Comparison of ENCODE assay signal across 18 cellular contexts in the genomic region with DNA sequence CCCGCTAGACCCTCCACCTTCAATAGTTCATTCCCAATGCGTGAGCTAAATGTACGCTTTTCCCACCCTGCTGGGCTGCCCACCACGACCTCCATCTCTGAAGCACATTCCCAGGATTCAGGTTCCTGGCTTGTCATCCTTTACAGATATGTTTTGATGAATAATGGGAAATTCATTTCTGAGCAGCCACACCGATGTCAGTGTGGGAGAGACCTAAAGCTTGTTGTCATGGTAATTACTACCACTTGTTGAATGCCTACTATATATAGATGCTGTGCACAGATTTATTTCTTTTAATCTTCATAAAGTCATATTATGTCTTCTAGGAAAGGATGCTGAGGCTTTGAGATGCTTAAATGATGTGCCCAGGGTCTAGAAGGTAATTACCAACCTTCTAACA. TPM values are rescaled to one million over a fixed set of nuclear protein-coding genes. Genes with fewer than 3 reads are reported as not detected.
A peak's percentile ranks its signal among the peaks of the same experiment; 100 is the strongest.
DNase-seq lines count a peak whose midpoint lies in the region; ATAC-seq and TF ChIP-seq lines count a peak whose summit lies in the region.
"Had no signal": no experiment of that assay in that cellular context is flagged by ENCODE, and none has a peak within 500 bp of the region (broad histone marks: within the 10 kb centered on the region; RNA-seq: fewer than 3 reads in every experiment).

No MANE protein-coding gene starts in this region.

- H3K9me3 ChIP-seq in DOHH2 (ENCODE audit: control insufficient read depth, insufficient read depth, low read length), result no peaks in the 10 kb centered on the region
- H3K9me3 ChIP-seq: ascending aorta, heart left ventricle had no signal

- peaks cover 69% of the 10 kb centered on the region for H3K4me1 Mint-ChIP-seq in T-helper 2 cell treated with Interferon-gamma antibody and Interleukin-4, amounts not matched to agents 5 μg/mL and 100 μg/mL, for 36 hours (ENCODE audit: low read depth)
- peaks cover 98% of the 10 kb centered on the region for H3K4me1 Mint-ChIP-seq in activated naive CD8-positive, alpha-beta T cell (ENCODE audit: low read depth)
- H3K4me1 Mint-ChIP-seq in natural killer cell treated with Interleukin-12 subunit alpha and Interleukin-12 subunit beta and Interleukin-15 and Interleukin-18, amount 100 ng/mL, for 72 hours (ENCODE audit: low read depth in 2 of 2), result peaks cover 61 to 80% of the 10 kb centered on the region in 2 donors

- ATAC-seq in natural killer cell treated with Interleukin-12 subunit alpha and Interleukin-12 subunit beta and Interleukin-15 and Interleukin-18, amount 100 ng/mL, for 72 hours, result peak; percentile 3 to 21
- ATAC-seq in HG03280 (IDR thresholded peaks at IDR 0.05; ENCODE audit: unreplicated experiment) (no peak), HG03571 (IDR thresholded peaks at IDR 0.05; ENCODE audit: unreplicated experiment) (no peak)
- ATAC-seq: HCT116 had no signal

- H3K27me3 ChIP-seq in DOHH2 (ENCODE audit: control insufficient read depth, low read length), result no peaks in the 10 kb centered on the region
- H3K27me3 ChIP-seq: ascending aorta, heart left ventricle had no signal

- H3K27me3 Mint-ChIP-seq in T-helper 2 cell treated with Interferon-gamma antibody and Interleukin-4, amounts not matched to agents 5 μg/mL and 100 μg/mL, for 36 hours (ENCODE audit: low read depth), result no peaks in the 10 kb centered on the region
- no peaks in the 10 kb centered on the region for H3K27me3 Mint-ChIP-seq in activated naive CD8-positive, alpha-beta T cell
- H3K27me3 Mint-ChIP-seq in natural killer cell treated with Interleukin-12 subunit alpha and Interleukin-12 subunit beta and Interleukin-15 and Interleukin-18, amount 100 ng/mL, for 72 hours, result no peaks in the 10 kb centered on the region

- H3K27ac ChIP-seq in DOHH2 (ENCODE audit: low read depth, low read length), result no peak overlapping the region
- H3K27ac ChIP-seq: ascending aorta had no signal

- H3K4me3 ChIP-seq in DOHH2 (ENCODE audit: low read length), result no peak overlapping the region
- H3K4me3 ChIP-seq: ascending aorta, heart left ventricle had no signal

- no peaks in the 10 kb centered on the region for H3K9me3 Mint-ChIP-seq in T-helper 2 cell treated with Interferon-gamma antibody and Interleukin-4, amounts not matched to agents 5 μg/mL and 100 μg/mL, for 36 hours
- H3K9me3 Mint-ChIP-seq in activated naive CD8-positive, alpha-beta T cell (ENCODE audit: low read depth), result no peaks in the 10 kb centered on the region
- no peaks in the 10 kb centered on the region for H3K9me3 Mint-ChIP-seq in natural killer cell treated with Interleukin-12 subunit alpha and Interleukin-12 subunit beta and Interleukin-15 and Interleukin-18, amount 100 ng/mL, for 72 hours

- H3K36me3 Mint-ChIP-seq in T-helper 2 cell treated with Interferon-gamma antibody and Interleukin-4, amounts not matched to agents 5 μg/mL and 100 μg/mL, for 36 hours (ENCODE audit: low read depth), result peaks cover 74% of the 10 kb centered on the region
- peaks cover 12% of the 10 kb centered on the region for H3K36me3 Mint-ChIP-seq in activated naive CD8-positive, alpha-beta T cell
- peaks cover 10% of the 10 kb centered on the region for H3K36me3 Mint-ChIP-seq in natural killer cell treated with Interleukin-12 subunit alpha and Interleukin-12 subunit beta and Interleukin-15 and Interleukin-18, amount 100 ng/mL, for 72 hours

- H4K20me1 ChIP-seq in DOHH2 (ENCODE audit: control insufficient read depth, insufficient read depth, low read depth, low read length), result peaks cover 38% of the 10 kb centered on the region

- H3K79me2 ChIP-seq in DOHH2 (ENCODE audit: control insufficient read depth, low read length), result peaks cover 99% of the 10 kb centered on the region

- peaks cover 97% of the 10 kb centered on the region for H3K36me3 ChIP-seq in DOHH2 (ENCODE audit: control insufficient read depth, low read length)
- H3K36me3 ChIP-seq: ascending aorta had no signal

- peaks cover 57% of the 10 kb centered on the region for H3K4me1 ChIP-seq in DOHH2 (ENCODE audit: control insufficient read depth, low read length)

- H3K4me2 ChIP-seq in DOHH2 (ENCODE audit: low read length), result peak overlapping the region; percentile 91

- TF ChIP-seq CTCF in DOHH2 (IDR thresholded peaks at IDR 0.05; ENCODE audit: low read depth, low read length, poor library complexity, severe bottlenecking), result no peak

- peak overlapping the region; percentile 65 for H3K4me3 Mint-ChIP-seq in T-helper 2 cell treated with Interferon-gamma antibody and Interleukin-4, amounts not matched to agents 5 μg/mL and 100 μg/mL, for 36 hours
- H3K4me3 Mint-ChIP-seq in activated naive CD8-positive, alpha-beta T cell, result peak overlapping the region; percentile 77
- H3K4me3 Mint-ChIP-seq in natural killer cell treated with Interleukin-12 subunit alpha and Interleukin-12 subunit beta and Interleukin-15 and Interleukin-18, amount 100 ng/mL, for 72 hours, result peak overlapping the region; percentile 81

- H3K9me2 ChIP-seq in DOHH2 (replicated peaks; ENCODE audit: control insufficient read depth, low read length), result no peaks in the 10 kb centered on the region

- peak overlapping the region; percentile 81 for H3K27ac Mint-ChIP-seq in T-helper 2 cell treated with Interferon-gamma antibody and Interleukin-4, amounts not matched to agents 5 μg/mL and 100 μg/mL, for 36 hours
- H3K27ac Mint-ChIP-seq in activated naive CD8-positive, alpha-beta T cell, result peak overlapping the region; percentile 93
- H3K27ac Mint-ChIP-seq in natural killer cell treated with Interleukin-12 subunit alpha and Interleukin-12 subunit beta and Interleukin-15 and Interleukin-18, amount 100 ng/mL, for 72 hours, result peak overlapping the region; percentile 82 to 91
- H3K27ac Mint-ChIP-seq: progenitor cell of endocrine pancreas had no signal

- H3F3A ChIP-seq in DOHH2 (ENCODE audit: control insufficient read depth, insufficient read depth), result no peaks in the 10 kb centered on the region; the same call in 1 of the 2 replicates

- no peak for DNase-seq in T-helper 2 cell treated with Interferon-gamma antibody and Interleukin-4, amounts not matched to agents 5 μg/mL and 100 μg/mL, for 36 hours (ENCODE audit: low spot score)
- DNase-seq in T-helper 2 cell, result no peak
- DNase-seq in natural killer cell treated with Interleukin-12 subunit alpha and Interleukin-12 subunit beta and Interleukin-15 and Interleukin-18, amount 100 ng/mL, for 72 hours (ENCODE audit: low spot score), result no peak
- no peak for DNase-seq in SIG-M5 treated with dmso at 0.1 percent for 504 hours (lab: John Stamatoyannopoulos, UW; ENCODE audit: unreplicated experiment)
- DNase-seq: 8988T, dermis blood vessel endothelial cell, GF-D8, KG1, NCI-H1417 treated with DMSO at 0.1 percent for 48 hours, NCI-H2227 treated with DMSO at 0.1 percent for 48 hours had no signal

RNA-seq across cellular contexts. Expression of gene RCSD1, which starts 8.0 kb away (rescaled TPM):
- 10 to 100 TPM; 30.3 to 30.9 TPM for total RNA-seq in natural killer cell treated with Interleukin-12 subunit alpha and Interleukin-12 subunit beta and Interleukin-15 and Interleukin-18, amount 100 ng/mL, for 72 hours

Comparison
In these comparisons a context has a peak if more than half of its experiments do, and no peak if none do; other contexts are left out.
1. ATAC-seq: peak in natural killer cell treated with Interleukin-12 subunit alpha and Interleukin-12 subunit beta and Interleukin-15 and Interleukin-18, amount 100 ng/mL, for 72 hours (2 of 2); none in HG03280 (single experiment) and HG03571 (single experiment).
2. Peak in every context shown above with its lines, with median percentiles within 50 percentile points of each other: H3K27ac Mint-ChIP-seq and H3K4me3 Mint-ChIP-seq.